Comparison of ENCODE assay signal across 1 cellular context in genomic region chr20:25622049-25622448, GRCh38.
TF ChIP-seq lines count a peak whose summit lies in the region.

No MANE protein-coding gene starts in this region.

TF ChIP-seq in HCT116, 20 proteins besides CTCF, POLR2A, EP300 and RAD21:
- TF ChIP-seq ZFX (IDR thresholded peaks at IDR 0.05) (no peak), SRF (IDR thresholded peaks at IDR 0.05; ENCODE audit: low read depth) (no peak), ZNF274 (IDR thresholded peaks at IDR 0.05; ENCODE audit: low read depth, low read length) (no peak), YY1 (IDR thresholded peaks at IDR 0.05; ENCODE audit: extremely low read depth, insufficient replicate concordance, low read depth, low read length) (no peak), TCF7L2 (IDR thresholded peaks at IDR 0.05; ENCODE audit: borderline replicate concordance, extremely low read depth, insufficient read depth, insufficient read length) (no peak), JUND (IDR thresholded peaks at IDR 0.05) (no peak), SIN3A (IDR thresholded peaks at IDR 0.05; ENCODE audit: low read depth) (no peak), ATF3 (IDR thresholded peaks at IDR 0.05) (no peak), SP1 (IDR thresholded peaks at IDR 0.05; ENCODE audit: low read depth) (no peak), POLR2AphosphoS5 (IDR thresholded peaks at IDR 0.05; ENCODE audit: low read depth, low read length) (no peak), ZBTB33 (IDR thresholded peaks at IDR 0.05; ENCODE audit: extremely low read depth, insufficient replicate concordance, low read length) (no peak), EZH2 (IDR thresholded peaks at IDR 0.05) (no peak)
- TF ChIP-seq, protein P1, sequence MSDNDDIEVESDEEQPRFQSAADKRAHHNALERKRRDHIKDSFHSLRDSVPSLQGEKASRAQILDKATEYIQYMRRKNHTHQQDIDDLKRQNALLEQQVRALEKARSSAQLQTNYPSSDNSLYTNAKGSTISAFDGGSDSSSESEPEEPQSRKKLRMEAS (IDR thresholded peaks at IDR 0.05): no peak
